In the genomic region with DNA sequence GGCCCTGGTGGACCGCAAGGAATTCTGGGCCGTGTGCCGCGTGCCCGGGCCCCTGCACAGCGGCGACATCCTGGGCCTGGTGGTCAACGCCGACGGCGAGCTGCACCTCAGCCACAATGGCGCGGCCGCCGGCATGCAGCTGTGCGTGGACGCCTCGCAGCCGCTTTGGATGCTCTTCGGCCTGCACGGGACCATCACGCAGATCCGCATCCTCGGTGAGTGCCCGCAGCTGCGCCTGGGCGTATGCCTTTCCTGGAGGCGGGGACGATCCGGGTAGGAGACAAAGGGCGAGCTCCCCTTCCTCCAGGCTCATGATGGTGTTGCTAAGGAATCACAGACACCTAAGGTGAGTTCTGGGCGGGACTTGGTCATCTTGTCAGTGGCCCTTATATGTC, we compare ENCODE assay signal across 1 cellular context.
TF ChIP-seq lines count a peak whose summit lies in the region.

No MANE protein-coding gene starts in this region.

TF ChIP-seq in GM12878, 131 proteins besides CTCF, POLR2A, EP300 and RAD21 (continued from another document):
- no peak for TF ChIP-seq ZNF592 (IDR thresholded peaks at IDR 0.05)
- no peak for TF ChIP-seq YBX1 (IDR thresholded peaks at IDR 0.05)
- TF ChIP-seq SREBF2 (IDR thresholded peaks at IDR 0.05; ENCODE audit: low read length): no peak
- TF ChIP-seq SUPT20H (IDR thresholded peaks at IDR 0.05; ENCODE audit: borderline replicate concordance, control insufficient read depth, low read depth, low read length): no peak
- no peak for TF ChIP-seq SMC3 (IDR thresholded peaks at IDR 0.05; ENCODE audit: borderline replicate concordance, low read length)
- TF ChIP-seq SMARCA5 (IDR thresholded peaks at IDR 0.05): no peak
- TF ChIP-seq TCF12 (IDR thresholded peaks at IDR 0.05; ENCODE audit: low read depth, low read length): no peak
- TF ChIP-seq, protein P1, sequence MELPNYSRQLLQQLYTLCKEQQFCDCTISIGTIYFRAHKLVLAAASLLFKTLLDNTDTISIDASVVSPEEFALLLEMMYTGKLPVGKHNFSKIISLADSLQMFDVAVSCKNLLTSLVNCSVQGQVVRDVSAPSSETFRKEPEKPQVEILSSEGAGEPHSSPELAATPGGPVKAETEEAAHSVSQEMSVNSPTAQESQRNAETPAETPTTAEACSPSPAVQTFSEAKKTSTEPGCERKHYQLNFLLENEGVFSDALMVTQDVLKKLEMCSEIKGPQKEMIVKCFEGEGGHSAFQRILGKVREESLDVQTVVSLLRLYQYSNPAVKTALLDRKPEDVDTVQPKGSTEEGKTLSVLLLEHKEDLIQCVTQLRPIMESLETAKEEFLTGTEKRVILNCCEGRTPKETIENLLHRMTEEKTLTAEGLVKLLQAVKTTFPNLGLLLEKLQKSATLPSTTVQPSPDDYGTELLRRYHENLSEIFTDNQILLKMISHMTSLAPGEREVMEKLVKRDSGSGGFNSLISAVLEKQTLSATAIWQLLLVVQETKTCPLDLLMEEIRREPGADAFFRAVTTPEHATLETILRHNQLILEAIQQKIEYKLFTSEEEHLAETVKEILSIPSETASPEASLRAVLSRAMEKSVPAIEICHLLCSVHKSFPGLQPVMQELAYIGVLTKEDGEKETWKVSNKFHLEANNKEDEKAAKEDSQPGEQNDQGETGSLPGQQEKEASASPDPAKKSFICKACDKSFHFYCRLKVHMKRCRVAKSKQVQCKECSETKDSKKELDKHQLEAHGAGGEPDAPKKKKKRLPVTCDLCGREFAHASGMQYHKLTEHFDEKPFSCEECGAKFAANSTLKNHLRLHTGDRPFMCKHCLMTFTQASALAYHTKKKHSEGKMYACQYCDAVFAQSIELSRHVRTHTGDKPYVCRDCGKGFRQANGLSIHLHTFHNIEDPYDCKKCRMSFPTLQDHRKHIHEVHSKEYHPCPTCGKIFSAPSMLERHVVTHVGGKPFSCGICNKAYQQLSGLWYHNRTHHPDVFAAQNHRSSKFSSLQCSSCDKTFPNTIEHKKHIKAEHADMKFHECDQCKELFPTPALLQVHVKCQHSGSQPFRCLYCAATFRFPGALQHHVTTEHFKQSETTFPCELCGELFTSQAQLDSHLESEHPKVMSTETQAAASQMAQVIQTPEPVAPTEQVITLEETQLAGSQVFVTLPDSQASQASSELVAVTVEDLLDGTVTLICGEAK (IDR thresholded peaks at IDR 0.05; ENCODE audit: borderline replicate concordance): no peak
- no peak for TF ChIP-seq MTA2 (IDR thresholded peaks at IDR 0.05; ENCODE audit: low read depth)
- no peak for TF ChIP-seq NR2F1 (conservative IDR thresholded peaks at IDR 0.05)
- TF ChIP-seq NKRF (conservative IDR thresholded peaks at IDR 0.05): no peak
